Comparison of ENCODE assay signal across 1 cellular context in the genomic region with DNA sequence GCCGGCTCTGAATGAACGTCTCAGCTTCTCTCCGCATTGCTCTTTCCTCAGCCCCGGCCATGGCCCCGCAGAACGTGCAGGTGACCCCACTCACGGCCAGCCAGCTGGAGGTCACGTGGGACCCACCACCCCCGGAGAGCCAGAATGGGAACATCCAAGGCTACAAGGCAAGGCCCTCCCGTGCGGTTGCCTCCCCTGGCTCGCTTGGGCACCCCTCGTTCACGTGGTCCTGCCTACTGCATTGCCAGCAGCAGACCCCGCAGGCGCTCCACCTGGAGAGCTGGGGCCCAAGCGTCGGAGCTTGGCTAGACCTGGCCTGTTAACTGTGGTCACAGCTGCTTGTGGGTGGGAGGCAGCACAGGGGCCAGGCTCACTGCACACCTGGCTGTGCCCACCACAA.
TF ChIP-seq lines count a peak whose summit lies in the region.

No MANE protein-coding gene starts in this region.

TF ChIP-seq in IMR-90, 13 proteins besides CTCF, POLR2A, EP300 and RAD21 (continued from another document):
- no peak for TF ChIP-seq RCOR1 (IDR thresholded peaks at IDR 0.05; ENCODE audit: insufficient replicate concordance, low read length)
- no peak for TF ChIP-seq CEBPB (IDR thresholded peaks at IDR 0.05; ENCODE audit: low read depth, low read length)
- no peak for TF ChIP-seq MXI1 (IDR thresholded peaks at IDR 0.05; ENCODE audit: borderline replicate concordance, low read depth, low read length)
- no peak for TF ChIP-seq RFX5 (IDR thresholded peaks at IDR 0.05; ENCODE audit: low read depth, low read length)
- no peak for TF ChIP-seq MAFK (IDR thresholded peaks at IDR 0.05; ENCODE audit: low read depth, low read length)
